ENCODE assay signal across 34 cellular contexts in the genomic region with DNA sequence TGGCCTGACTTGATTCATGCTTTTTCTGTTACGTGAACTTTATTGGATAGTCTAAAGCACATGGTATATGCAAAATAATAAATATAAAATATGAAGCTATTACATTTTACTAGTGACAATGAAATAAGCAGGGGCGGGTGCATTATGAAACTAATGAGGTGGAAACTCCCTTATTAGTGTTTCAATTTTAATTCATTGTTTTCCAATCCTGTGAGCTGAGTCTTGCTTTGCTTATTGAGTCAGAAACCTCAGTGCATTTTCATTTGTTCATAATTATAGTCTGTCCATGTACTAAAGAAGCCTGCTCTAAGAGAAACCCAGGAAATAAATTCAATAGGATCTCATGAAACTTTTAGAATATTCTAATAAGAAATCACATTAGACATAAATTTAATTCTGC.
"Had no signal": no experiment of that assay in that cellular context is flagged by ENCODE, and none has a peak within 500 bp of the region (broad histone marks: within the 10 kb centered on the region; RNA-seq: fewer than 3 reads in every experiment).

No MANE protein-coding gene starts in this region.

- H3K27ac ChIP-seq: adrenal gland, body of pancreas, brain microvascular endothelial cell, breast epithelium, WERI-Rb-1 had no signal

- H3K27me3 ChIP-seq: adrenal gland, body of pancreas, brain microvascular endothelial cell, breast epithelium had no signal

- ATAC-seq: activated CD4-positive, alpha-beta T cell treated with anti-CD3 and anti-CD28 coated beads for 36 hours; activated CD4-positive, CD25-positive, alpha-beta regulatory T cell treated with anti-CD3 and anti-CD28 coated beads, Interleukin-2, amount 50 U/mL, for 24 hours; activated CD8-positive, alpha-beta memory T cell treated with anti-CD3 and anti-CD28 coated beads, Interleukin-2, amount 10 ng/mL, durations not matched to agents 7 days and 5 days; activated CD8-positive, alpha-beta T cell treated with anti-CD3 and anti-CD28 coated beads, Interleukin-2, amount 10 ng/mL, durations not matched to agents 7 days and 5 days; activated naive CD4-positive, alpha-beta T cell treated with anti-CD3 and anti-CD28 coated beads, Interleukin-2, amount 50 U/mL, for 72 hours; body of pancreas; WTC11 had no signal

- H3K9me3 ChIP-seq: adrenal gland, body of pancreas, breast epithelium had no signal

- H3K36me3 ChIP-seq: adrenal gland, brain microvascular endothelial cell, breast epithelium, WERI-Rb-1 had no signal

- H3K4me3 ChIP-seq: adrenal gland, body of pancreas, breast epithelium had no signal

- H3K4me1 ChIP-seq: adrenal gland, body of pancreas, breast epithelium had no signal

- DNase-seq: activated CD4-positive, alpha-beta memory T cell treated with anti-CD3 and anti-CD28 coated beads, Interleukin-2, amount 10 ng/mL, durations not matched to agents 7 days and 5 days; activated CD4-positive, alpha-beta T cell treated with anti-CD3 and anti-CD28 coated beads for 1 hour; activated CD4-positive, alpha-beta T cell treated with anti-CD3 and anti-CD28 coated beads for 36 hours; activated CD4-positive, alpha-beta T cell treated with anti-CD3 and anti-CD28 coated beads for 48 hours; activated CD4-positive, alpha-beta T cell treated with anti-CD3 and anti-CD28 coated beads, Interleukin-2, amount 10 ng/mL, durations not matched to agents 7 days and 5 days; activated CD4-positive, alpha-beta T cell treated with anti-CD3 and anti-CD28 coated beads, Interleukin-2, amount 50 U/mL, for 48 hours; activated CD4-positive, CD25-positive, alpha-beta regulatory T cell; activated CD8-positive, alpha-beta memory T cell treated with anti-CD3 and anti-CD28 coated beads for 24 hours; activated CD8-positive, alpha-beta memory T cell treated with anti-CD3 and anti-CD28 coated beads, Interleukin-2, amount 10 ng/mL, durations not matched to agents 7 days and 5 days; activated CD8-positive, alpha-beta memory T cell treated with anti-CD3 and anti-CD28 coated beads, Interleukin-2, amount 50 U/mL, for 48 hours; activated CD8-positive, alpha-beta T cell treated with anti-CD3 and anti-CD28 coated beads, Interleukin-2, amount 10 ng/mL, durations not matched to agents 7 days and 5 days; activated effector memory CD4-positive, alpha-beta T cell treated with Interleukin-2 at 50 U/mL for 16 hours; activated gamma-delta T cell treated with Interleukin-2 at 50 U/mL for 16 hours; activated naive CD4-positive, alpha-beta T cell; activated naive CD4-positive, alpha-beta T cell treated with anti-CD3 and anti-CD28 coated beads for 36 hours; activated naive CD4-positive, alpha-beta T cell treated with anti-CD3 and anti-CD28 coated beads, Interleukin-2, amount 50 U/mL, for 16 hours; activated naive CD8-positive, alpha-beta T cell treated with anti-CD3 and anti-CD28 coated beads for 36 hours; activated T-cell treated with anti-CD3 and anti-CD28 coated beads, Interleukin-2, amount 50 U/mL, for 24 hours; activated T-cell treated with anti-CD3 and anti-CD28 coated beads, Interleukin-2, amount 50 U/mL, for 48 hours; adrenal gland; amniotic stem cell; aorta; body of pancreas; brain microvascular endothelial cell; central memory CD4-positive, alpha-beta T cell; T-helper 1 cell; T-helper 2 cell; T-helper 9 cell; WERI-Rb-1 had no signal

- FAIRE-seq: astrocyte had no signal
